In the genomic region with DNA sequence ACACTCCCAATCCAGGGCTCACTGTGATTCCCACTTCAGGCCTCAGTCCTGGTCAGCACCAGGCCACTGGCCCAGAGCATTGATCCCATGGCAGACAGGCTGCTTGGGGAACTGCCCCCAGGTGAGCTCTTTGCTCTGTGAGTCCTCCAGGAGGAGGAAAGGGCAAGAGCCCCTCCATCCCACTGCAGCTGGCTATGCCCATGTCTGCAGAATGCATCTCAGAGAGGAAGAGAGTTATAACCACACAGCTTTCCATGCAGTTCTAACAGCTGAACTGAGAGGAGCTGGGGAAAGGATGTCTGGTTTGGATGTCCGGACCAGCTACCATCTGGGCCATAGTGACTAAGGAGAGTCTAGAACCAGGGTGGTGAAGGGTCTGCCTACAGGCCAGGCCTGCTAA, we compare ENCODE assay signal across 19 cellular contexts.
"Had no signal": no experiment of that assay in that cellular context is flagged by ENCODE, and none has a peak within 500 bp of the region (broad histone marks: within the 10 kb centered on the region; RNA-seq: fewer than 3 reads in every experiment).

No MANE protein-coding gene starts in this region.

- H3K9me3 ChIP-seq: colonic mucosa, ovary, right atrium auricular region, thyroid gland, upper lobe of left lung, vagina had no signal

- H3K27ac ChIP-seq: colonic mucosa, foreskin keratinocyte, neural progenitor cell, ovary, thyroid gland, upper lobe of left lung, vagina had no signal

- H3K36me3 ChIP-seq: colonic mucosa, neural progenitor cell, ovary, thyroid gland, vagina had no signal

- H3K36me3 Mint-ChIP-seq: naive thymus-derived CD4-positive, alpha-beta T cell; neural progenitor cell had no signal

- H3K4me1 ChIP-seq: colonic mucosa, foreskin keratinocyte, neural progenitor cell had no signal

- FAIRE-seq: endothelial cell of umbilical vein, islet of Langerhans, small intestine had no signal

- DNase-seq: cerebellar nuclear complex; colonic mucosa; dermis blood vessel endothelial cell; foreskin keratinocyte; hypothalamus; mesendoderm; naive thymus-derived CD4-positive, alpha-beta T cell; nucleus accumbens; small intestine; stimulated activated CD4-positive, alpha-beta T cell treated with anti-CD3 and anti-CD28 coated beads, Interleukin-2, amount 100 ng/mL, for 48 hours; stimulated activated naive CD4-positive, alpha-beta T cell treated with Interleukin-2 at 50 U/mL for 16 hours; thyroid gland; upper lobe of left lung had no signal

- H3K4me1 Mint-ChIP-seq: naive thymus-derived CD4-positive, alpha-beta T cell had no signal

- H3K4me3 Mint-ChIP-seq: naive thymus-derived CD4-positive, alpha-beta T cell had no signal

- H3K4me3 ChIP-seq: colonic mucosa, neural progenitor cell, ovary, right atrium auricular region, thyroid gland, upper lobe of left lung, vagina had no signal

- H3K27me3 ChIP-seq: colonic mucosa, neural progenitor cell, ovary, right atrium auricular region, thyroid gland, upper lobe of left lung, vagina had no signal

- H3K9ac ChIP-seq: neural progenitor cell had no signal

- H3K27ac Mint-ChIP-seq: naive thymus-derived CD4-positive, alpha-beta T cell; neural progenitor cell had no signal
